ENCODE assay signal across 9 cellular contexts in the genomic region with DNA sequence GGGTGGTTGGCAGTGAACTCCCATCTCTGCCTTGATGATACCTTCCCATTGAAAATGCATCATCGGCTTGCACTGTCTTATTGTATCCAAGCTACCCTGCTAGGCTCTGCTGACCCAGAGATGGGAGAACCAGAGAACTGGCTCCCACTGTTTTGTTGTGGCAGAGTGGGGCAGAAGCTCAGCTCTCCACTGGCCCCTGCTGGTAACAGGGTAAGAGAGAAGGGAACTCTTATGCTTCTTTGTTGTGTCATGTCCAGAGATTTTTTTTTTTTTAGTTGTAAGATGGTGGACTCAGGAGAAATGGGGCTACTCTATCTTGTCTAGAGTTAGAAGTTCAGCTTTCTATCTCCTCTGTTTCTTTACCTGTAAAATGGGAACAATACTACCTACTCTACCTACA.
DNase-seq lines count a peak whose midpoint lies in the region; ATAC-seq and TF ChIP-seq lines count a peak whose summit lies in the region.
"Had no signal": no experiment of that assay in that cellular context is flagged by ENCODE, and none has a peak within 500 bp of the region (broad histone marks: within the 10 kb centered on the region; RNA-seq: fewer than 3 reads in every experiment).

No MANE protein-coding gene starts in this region.

- H3K4me3 ChIP-seq in AG04449 (ENCODE audit: low read depth, low read length) (no peak overlapping the region), WERI-Rb-1 (ENCODE audit: low read depth, low read length) (no peak overlapping the region), iPS DF 6.9 (ENCODE audit: low read length) (no peak overlapping the region)
- H3K4me3 ChIP-seq: ascending aorta had no signal

- H3K36me3 ChIP-seq in WERI-Rb-1 (no peaks in the 10 kb centered on the region), iPS DF 6.9 (ENCODE audit: control insufficient read depth, insufficient read depth, low read length) (no peaks in the 10 kb centered on the region)
- H3K36me3 ChIP-seq: ascending aorta had no signal

- CTCF ChIA-PET in AG04449 (lab: Yijun Ruan, JAX): no interaction called here

- no peak overlapping the region for H3K27ac ChIP-seq in WERI-Rb-1
- H3K27ac ChIP-seq in iPS DF 6.9 (ENCODE audit: low read length): no peak overlapping the region
- H3K27ac ChIP-seq: ascending aorta had no signal

- H3K27me3 ChIP-seq in WERI-Rb-1 (ENCODE audit: insufficient read depth, low read depth, severe bottlenecking) (no peaks in the 10 kb centered on the region), iPS DF 6.9 (ENCODE audit: control insufficient read depth, insufficient read depth, low read length) (no peaks in the 10 kb centered on the region)
- H3K27me3 ChIP-seq: ascending aorta had no signal

- WGBS in iPS DF 6.9 (ENCODE audit: insufficient coverage, insufficient read length): no CpG with 5 or more reads among the region's 1 CpG

- peak; percentile 28 for TF ChIP-seq CTCF in AG04449 (IDR thresholded peaks at IDR 0.05; ENCODE audit: insufficient read depth, low read length, missing control alignments)
- no peak for TF ChIP-seq CTCF in GM20000 (IDR thresholded peaks at IDR 0.05; ENCODE audit: extremely low read depth, missing control alignments)
- TF ChIP-seq CTCF in WERI-Rb-1 (IDR thresholded peaks at IDR 0.05; ENCODE audit: low read depth, low read length): peak; percentile 73

- H3K9me3 ChIP-seq in WERI-Rb-1 (ENCODE audit: severe bottlenecking): no peaks in the 10 kb centered on the region
- no peaks in the 10 kb centered on the region for H3K9me3 ChIP-seq in iPS DF 6.9 (ENCODE audit: control insufficient read depth, insufficient read depth, low read length)

- peaks cover 9% of the 10 kb centered on the region; the same call in 1 of the 2 replicates for H3K4me1 ChIP-seq in iPS DF 6.9 (ENCODE audit: control insufficient read depth, insufficient read depth, low read length)
- H3K4me1 ChIP-seq: ascending aorta had no signal

- POLR2A ChIA-PET in AG04449 (lab: Yijun Ruan, JAX): no interaction called here

- DNase-seq in AG04449 (ENCODE audit: low read depth, low spot score): no peak
- DNase-seq in GM20000 (ENCODE audit: low spot score): peak; percentile 53
- DNase-seq in WERI-Rb-1: peak; percentile 68
- DNase-seq in iPS DF 6.9 (ENCODE audit: low read depth, low spot score): peak; percentile 33
- no peak for DNase-seq in NCI-H2171 (lab: John Stamatoyannopoulos, UW)
- DNase-seq in GM19240 (ENCODE audit: insufficient read length, low spot score): no peak

- ATAC-seq in GM21390 (IDR thresholded peaks at IDR 0.05; ENCODE audit: unreplicated experiment) (no peak), HG03520 (IDR thresholded peaks at IDR 0.05; ENCODE audit: unreplicated experiment) (no peak)

Comparison
In these comparisons a context has a peak if more than half of its experiments do, and no peak if none do; other contexts are left out.
1. DNase-seq: peak in GM20000 (single experiment), WERI-Rb-1 (single experiment) and iPS DF 6.9 (single experiment); none in AG04449 (single experiment), NCI-H2171 (single experiment) and GM19240 (single experiment).